ENCODE assay signal across 16 cellular contexts in the genomic region with DNA sequence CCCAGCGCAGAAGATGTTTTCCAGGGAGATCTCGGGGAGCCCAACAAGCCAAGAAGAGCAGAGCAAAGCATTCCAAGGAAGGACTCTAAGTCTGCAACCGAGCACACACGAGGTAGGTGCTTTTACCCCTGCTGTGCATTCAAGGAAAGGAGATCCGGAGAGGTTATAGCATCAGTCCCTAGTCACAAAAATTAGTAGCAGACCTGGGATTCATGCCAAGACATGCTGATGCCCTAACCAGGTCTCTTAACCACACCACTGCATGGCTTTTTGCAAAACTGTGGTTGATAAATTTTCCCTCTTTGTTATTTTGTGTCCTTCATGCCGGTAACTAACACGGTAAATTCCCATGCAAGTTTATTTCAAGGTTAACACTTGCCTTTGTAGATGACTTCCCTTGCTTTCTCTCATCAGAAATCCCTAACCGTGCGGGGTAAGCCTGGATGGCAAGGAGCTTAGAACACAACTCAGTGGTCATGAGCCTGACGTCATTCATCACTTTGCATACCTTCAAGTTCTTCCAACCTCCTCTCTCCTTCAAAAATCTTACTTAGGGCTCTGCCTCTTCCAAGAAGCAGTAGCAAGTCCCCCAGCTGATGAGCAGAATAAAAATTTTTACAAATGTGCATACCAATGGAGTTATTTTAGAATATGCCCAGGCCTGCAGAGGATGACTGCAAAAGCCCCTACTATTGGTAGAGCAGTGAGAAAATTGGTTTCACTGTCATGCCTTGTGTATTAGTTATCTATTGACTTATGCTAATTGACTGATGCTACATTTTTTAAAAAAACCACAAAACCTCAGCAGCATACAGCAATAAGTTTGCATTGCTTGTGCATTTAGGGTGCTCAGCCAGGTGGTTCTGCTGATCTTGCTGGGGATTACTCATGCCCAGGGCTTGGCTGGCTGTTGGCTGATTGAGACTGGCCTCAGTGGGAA.
DNase-seq lines count a peak whose midpoint lies in the region; ATAC-seq and TF ChIP-seq lines count a peak whose summit lies in the region.
"Had no signal": no experiment of that assay in that cellular context is flagged by ENCODE, and none has a peak within 500 bp of the region (broad histone marks: within the 10 kb centered on the region; RNA-seq: fewer than 3 reads in every experiment).

No MANE protein-coding gene starts in this region.

- no peak for TF ChIP-seq CTCF in epithelial cell of esophagus (IDR thresholded peaks at IDR 0.05; ENCODE audit: insufficient read depth, low read depth, low read length, missing control alignments)

- DNase-seq in EL = peak; percentile 11
- DNase-seq in RPMI7951 (ENCODE audit: low read depth) = peak; percentile 57
- DNase-seq in epithelial cell of esophagus (ENCODE audit: low read depth) = peak; percentile 93
- peak; percentile 37 for DNase-seq in renal cortical epithelial cell (ENCODE audit: low read depth)
- DNase-seq in left colon = no peak
- DNase-seq in DMS153 treated with DMSO at 0.1 percent for 48 hours (lab: John Stamatoyannopoulos, UW; ENCODE audit: unreplicated experiment) = no peak
- no peak for DNase-seq in AG20443 (ENCODE audit: low spot score)
- DNase-seq: CD8-positive, alpha-beta memory T cell; HFFc6; IMR-90; NCI-H1436 treated with DMSO at 0.1 percent for 48 hours; NCI-H2081 treated with DMSO at 0.1 percent for 48 hours; NCI-H446; NCI-H774 had no signal

- H3K4me3 ChIP-seq in epithelial cell of esophagus (ENCODE audit: low read length) = no peak overlapping the region

- intact Hi-C loops in left colon (cut with DNase I, micrococcal nuclease) = no loop called here

- ATAC-seq in HG03457 (IDR thresholded peaks at IDR 0.05; ENCODE audit: unreplicated experiment) (no peak), left colon (no peak)
- ATAC-seq: Panc1 had no signal

Comparison
In these comparisons a context has a peak if more than half of its experiments do, and no peak if none do; other contexts are left out.
1. DNase-seq: peak in EL (single experiment), RPMI7951 (single experiment), epithelial cell of esophagus (single experiment) and renal cortical epithelial cell (single experiment); none in left colon (0 of 2), DMS153 treated with DMSO at 0.1 percent for 48 hours (single experiment) and AG20443 (single experiment).